In the genomic region with DNA sequence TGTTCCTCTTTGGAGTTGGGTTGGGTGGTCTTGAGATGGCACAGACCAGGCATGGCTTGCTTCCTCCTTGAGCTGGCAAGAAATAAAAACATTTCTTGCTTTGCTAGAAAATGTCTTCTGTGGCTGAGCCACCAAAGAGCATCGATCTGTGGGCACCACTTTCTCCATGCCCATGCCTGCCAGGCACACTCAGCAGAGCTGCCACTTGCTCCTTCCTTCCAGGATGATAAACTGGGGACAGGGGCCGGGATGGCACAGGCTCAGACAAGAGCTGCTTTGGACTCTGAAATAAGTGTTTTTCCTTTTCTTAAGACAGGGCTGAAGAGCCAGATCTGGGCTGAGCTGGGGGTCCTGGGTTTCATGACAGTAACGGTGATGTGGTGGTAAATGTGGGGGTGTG, we compare ENCODE assay signal across 18 cellular contexts. TPM values are rescaled to one million over a fixed set of nuclear protein-coding genes. Genes with fewer than 3 reads are reported as not detected.
A peak's percentile ranks its signal among the peaks of the same experiment; 100 is the strongest.
DNase-seq lines count a peak whose midpoint lies in the region; ATAC-seq, FAIRE-seq and TF ChIP-seq lines count a peak whose summit lies in the region.
"Had no signal": no experiment of that assay in that cellular context is flagged by ENCODE, and none has a peak within 500 bp of the region (broad histone marks: within the 10 kb centered on the region; RNA-seq: fewer than 3 reads in every experiment).

No MANE protein-coding gene starts in this region.

- peaks cover 3% of the 10 kb centered on the region for H3K9me1 ChIP-seq in keratinocyte (ENCODE audit: control insufficient read depth, extremely low read depth, insufficient read depth, low read length)

- H3K79me2 ChIP-seq in keratinocyte (ENCODE audit: control insufficient read depth, insufficient read depth, low read length) = peaks cover 82% of the 10 kb centered on the region

- ATAC-seq in HG03097 (IDR thresholded peaks at IDR 0.05; ENCODE audit: low FRiP score, unreplicated experiment) = no peak
- ATAC-seq: activated T-cell treated with anti-CD3 and anti-CD28 coated beads, Interleukin-2, amount 50 U/mL, for 4 hours; right cardiac atrium had no signal

- H3K36me3 ChIP-seq in ascending aorta (no peaks in the 10 kb centered on the region), keratinocyte (ENCODE audit: control insufficient read depth in 2 of 2, extremely low read depth in 1 of 2, insufficient read depth in 2 of 2, low read length in 2 of 2) (peaks cover 0 to 31% of the 10 kb centered on the region in 2 experiments), subcutaneous abdominal adipose tissue (ENCODE audit: control insufficient read depth in 5 of 5, insufficient read depth in 5 of 5, low read length in 5 of 5) (peaks cover 0 to 25% (median 11%) of the 10 kb centered on the region in 5 donors)
- H3K36me3 ChIP-seq: neural progenitor cell had no signal

- DNase-seq in AG10803 (ENCODE audit: low read depth) = no peak
- no peak for DNase-seq in ascending aorta (ENCODE audit: low spot score in 2 of 2)
- DNase-seq in keratinocyte (ENCODE audit: low read depth, low spot score) = no peak
- no peak for DNase-seq in activated effector memory CD4-positive, alpha-beta T cell treated with Interleukin-2 at 50 U/mL for 16 hours
- DNase-seq in middle frontal gyrus (ENCODE audit: extremely low spot score, low spot score) = no peak
- DNase-seq in NCI-H510A treated with DMSO at 0.1 percent for 48 hours (lab: John Stamatoyannopoulos, UW) = no peak
- DNase-seq: activated T-cell treated with anti-CD3 and anti-CD28 coated beads, Interleukin-2, amount 50 U/mL, for 4 hours; MV-4-11; NCI-H2029; NCI-H524; stimulated activated CD4-positive, alpha-beta T cell treated with anti-CD3 and anti-CD28 coated beads, Interleukin-2, amount 100 ng/mL, for 48 hours had no signal

- no peak for FAIRE-seq in keratinocyte (lab: Jason Lieb, UNC)

- H3K4me3 ChIP-seq in AG10803 (ENCODE audit: low read length) (peak overlapping the region; percentile 87), ascending aorta (peak overlapping the region in 1 of 2 donors; percentile 67), keratinocyte (ENCODE audit: control insufficient read depth in 2 of 3, extremely low read depth in 1 of 3, insufficient read depth in 2 of 3, low read depth in 1 of 3, low read length in 3 of 3) (no peak overlapping the region), subcutaneous abdominal adipose tissue (ENCODE audit: low read depth in 1 of 5, low read length in 5 of 5) (no peak overlapping the region)
- H3K4me3 ChIP-seq: neural progenitor cell had no signal

- intact Hi-C loops in ascending aorta (cut with DNase I) = loop anchor here (2.0 kb wide), 1 partner anchor 31 kb away; no protein-coding TSS in a partner anchor

- H3K9ac ChIP-seq in keratinocyte (ENCODE audit: control insufficient read depth, extremely low read depth, insufficient read depth, low read length) (peak overlapping the region; percentile 78), subcutaneous abdominal adipose tissue (ENCODE audit: low read length in 5 of 5) (peak overlapping the region in 2 of 5 donors; percentile 30 to 47)
- H3K9ac ChIP-seq: neural progenitor cell had no signal

- H2AFZ ChIP-seq in keratinocyte (ENCODE audit: control insufficient read depth, low read length) = no peak overlapping the region
- H2AFZ ChIP-seq: neural progenitor cell had no signal

- H3K4me1 ChIP-seq in ascending aorta (peaks cover 20 to 72% of the 10 kb centered on the region in 2 donors), keratinocyte (ENCODE audit: control insufficient read depth, extremely low read depth, insufficient read depth, low read length) (peaks cover 88% of the 10 kb centered on the region), subcutaneous abdominal adipose tissue (ENCODE audit: control insufficient read depth in 5 of 5, insufficient read depth in 5 of 5, low read length in 5 of 5) (peaks cover 16 to 94% (median 83%) of the 10 kb centered on the region in 5 donors)

- TF ChIP-seq CTCF in AG10803 (conservative IDR thresholded peaks at IDR 0.05; ENCODE audit: low read length) = no peak
- TF ChIP-seq CTCF in ascending aorta (IDR thresholded peaks at IDR 0.05) = no peak
- no peak for TF ChIP-seq CTCF in keratinocyte (optimal IDR thresholded peaks at IDR 0.05 in 1 of 3, IDR thresholded peaks at IDR 0.05 in 1 of 3, conservative IDR thresholded peaks at IDR 0.05 in 1 of 3; ENCODE audit: extremely low read depth in 1 of 3, insufficient read depth in 2 of 3, low read length in 3 of 3)

- dilution Hi-C loops in keratinocyte (cut with MboI; ENCODE audit: extremely low pct_ligation_motif_present, low sequenced_read_pairs) = no loop called here

- H3K27ac ChIP-seq in ascending aorta (peak overlapping the region; percentile 95 to 97), keratinocyte (ENCODE audit: control insufficient read depth, insufficient read depth, low read length) (no peak overlapping the region), subcutaneous abdominal adipose tissue (ENCODE audit: low read depth, low read length) (peak overlapping the region; percentile 99)
- H3K27ac ChIP-seq: neural progenitor cell had no signal

- no peaks in the 10 kb centered on the region for H4K20me1 ChIP-seq in keratinocyte (ENCODE audit: control insufficient read depth, extremely low read depth, insufficient read depth, low read length)

- H3K4me2 ChIP-seq in keratinocyte (ENCODE audit: control insufficient read depth, extremely low read depth, insufficient read depth, low read depth, low read length) = peak overlapping the region; percentile 100
- H3K4me2 ChIP-seq: neural progenitor cell had no signal

- H3K9me3 ChIP-seq in ascending aorta (no peaks in the 10 kb centered on the region), keratinocyte (ENCODE audit: control insufficient read depth, low read depth, low read length) (no peaks in the 10 kb centered on the region), subcutaneous abdominal adipose tissue (ENCODE audit: control insufficient read depth in 5 of 5, low read length in 5 of 5) (no peaks in the 10 kb centered on the region)

- no peaks in the 10 kb centered on the region for H3K27me3 ChIP-seq in ascending aorta
- no peaks in the 10 kb centered on the region for H3K27me3 ChIP-seq in keratinocyte (ENCODE audit: control insufficient read depth, extremely low read depth, insufficient read depth, low read length)
- H3K27me3 ChIP-seq in subcutaneous abdominal adipose tissue (ENCODE audit: control insufficient read depth in 5 of 5, insufficient read depth in 4 of 5, low read length in 5 of 5) = no peaks in the 10 kb centered on the region

RNA-seq across cellular contexts. Expression of gene NFIX, which starts 32.8 kb away (rescaled TPM):
- total RNA-seq in ascending aorta = 76.5 TPM
- polyA plus RNA-seq in keratinocyte = 3.1 to 21.4 TPM (median 5.2 TPM) in 3 replicates
- polyA plus RNA-seq in keratinocyte (2011; ENCODE audit: low read depth) = 13.1 TPM
- polyA plus RNA-seq in keratinocyte (2011; cell fraction: cytosol; rRNA removed) = 8.8 and 19.1 TPM in 2 replicates
- polyA plus RNA-seq in keratinocyte (2011; cell fraction: nucleus; rRNA removed) = 16.8 and 22.7 TPM in 2 replicates
- 11.9 and 50.9 TPM in 2 replicates for polyA plus RNA-seq in keratinocyte (2012; ENCODE audit: low replicate concordance)
- polyA minus RNA-seq in keratinocyte = 8.7 to 101 TPM (median 9.2 TPM) in 3 replicates
- polyA minus RNA-seq in keratinocyte (2011; cell fraction: cytosol; rRNA and poly(A)+ RNA removed) = 22.1 TPM
- 9.8 and 16.2 TPM in 2 replicates for polyA minus RNA-seq in keratinocyte (2011; cell fraction: nucleus; rRNA and poly(A)+ RNA removed)

RNA-seq across cellular contexts. Expression of gene DAND5, which starts 58.7 kb away (rescaled TPM):
- total RNA-seq in ascending aorta = not detected
- 0.09 TPM in 1 of 3 replicates, not detected in the others for polyA plus RNA-seq in keratinocyte
- polyA plus RNA-seq in keratinocyte (2011; ENCODE audit: low read depth) = not detected
- not detected in 2 replicates for polyA plus RNA-seq in keratinocyte (2011; cell fraction: cytosol; rRNA removed)
- 0.06 and 0.08 TPM in 2 replicates for polyA plus RNA-seq in keratinocyte (2011; cell fraction: nucleus; rRNA removed)
- 0.06 TPM in 1 of 2 replicates, not detected in the other for polyA plus RNA-seq in keratinocyte (2012; ENCODE audit: low replicate concordance)
- polyA minus RNA-seq in keratinocyte = not detected in 3 replicates
- polyA minus RNA-seq in keratinocyte (2011; cell fraction: cytosol; rRNA and poly(A)+ RNA removed) = not detected
- not detected in 2 replicates for polyA minus RNA-seq in keratinocyte (2011; cell fraction: nucleus; rRNA and poly(A)+ RNA removed)
- total RNA-seq: activated T-cell treated with anti-CD3 and anti-CD28 coated beads, Interleukin-2, amount 50 U/mL, for 4 hours; mesothelial cell of epicardium; SK-MEL-5; urinary bladder had no signal
- polyA plus RNA-seq: urinary bladder had no signal
